Comparison of ENCODE assay signal across 15 cellular contexts in genomic region chr5:103973669-103974068, GRCh38.
DNase-seq lines count a peak whose midpoint lies in the region; TF ChIP-seq lines count a peak whose summit lies in the region.
"Had no signal": no experiment of that assay in that cellular context is flagged by ENCODE, and none has a peak within 500 bp of the region (broad histone marks: within the 10 kb centered on the region; RNA-seq: fewer than 3 reads in every experiment).

No MANE protein-coding gene starts in this region.

- H3K36me3 Mint-ChIP-seq in endothelial cell (ENCODE audit: low read depth, unreplicated experiment): no peaks in the 10 kb centered on the region
- H3K36me3 Mint-ChIP-seq: CD14-positive monocyte had no signal

- H3K4me1 ChIP-seq in MM.1S (ENCODE audit: low read length) (no peaks in the 10 kb centered on the region), osteoblast (ENCODE audit: insufficient read depth, low read length) (no peaks in the 10 kb centered on the region)
- H3K4me1 ChIP-seq: HAP-1, left ventricle myocardium inferior had no signal

- H3K9me3 ChIP-seq in MM.1S (replicated peaks; ENCODE audit: insufficient read depth, low read length) (no peaks in the 10 kb centered on the region), osteoblast (ENCODE audit: low read depth, low read length) (no peaks in the 10 kb centered on the region)
- H3K9me3 ChIP-seq: HAP-1 had no signal

- no peaks in the 10 kb centered on the region for H3K9me2 ChIP-seq in MM.1S (replicated peaks; ENCODE audit: insufficient read depth, low read length)

- H3K9me3 Mint-ChIP-seq in endothelial cell (ENCODE audit: unreplicated experiment): no peaks in the 10 kb centered on the region

- no peaks in the 10 kb centered on the region for H3K27me3 ChIP-seq in MM.1S (replicated peaks; ENCODE audit: insufficient read depth, low read length)
- H3K27me3 ChIP-seq in osteoblast (ENCODE audit: insufficient read depth, low read length): no peaks in the 10 kb centered on the region

- no peaks in the 10 kb centered on the region for H3K36me3 ChIP-seq in MM.1S (replicated peaks; ENCODE audit: insufficient read depth, low read length)
- H3K36me3 ChIP-seq in osteoblast (ENCODE audit: insufficient read depth, low read length): no peaks in the 10 kb centered on the region
- H3K36me3 ChIP-seq: HAP-1, left ventricle myocardium inferior had no signal

- H3K27ac ChIP-seq in MM.1S (ENCODE audit: low read length) (no peak overlapping the region), osteoblast (ENCODE audit: low read depth, low read length) (no peak overlapping the region)
- H3K27ac ChIP-seq: left ventricle myocardium inferior had no signal

- no peaks in the 10 kb centered on the region for H3F3A ChIP-seq in MM.1S (ENCODE audit: insufficient read depth, low read length)

- H4K20me1 ChIP-seq in MM.1S (ENCODE audit: insufficient read depth, low read length) (no peaks in the 10 kb centered on the region), osteoblast (ENCODE audit: insufficient read depth, low read length) (no peaks in the 10 kb centered on the region)

- H3K4me3 ChIP-seq in MM.1S (ENCODE audit: low read length) (no peak overlapping the region), osteoblast (ENCODE audit: insufficient read depth, low read length) (no peak overlapping the region)
- H3K4me3 ChIP-seq: HAP-1, left ventricle myocardium inferior had no signal

- no peak overlapping the region for H3K9ac ChIP-seq in MM.1S (ENCODE audit: low read length)

- no peaks in the 10 kb centered on the region for H3K4me1 Mint-ChIP-seq in endothelial cell (ENCODE audit: unreplicated experiment)
- H3K4me1 Mint-ChIP-seq: CD14-positive monocyte had no signal

- TF ChIP-seq CTCF in GM12873 (IDR thresholded peaks at IDR 0.05; ENCODE audit: insufficient read depth, low read depth, low read length, missing control alignments): peak; percentile 25
- peak; percentile 15 for TF ChIP-seq CTCF in MM.1S (IDR thresholded peaks at IDR 0.05; ENCODE audit: low read length)
- peak; percentile 57 for TF ChIP-seq CTCF in endothelial cell (IDR thresholded peaks at IDR 0.05; ENCODE audit: unreplicated experiment)
- TF ChIP-seq CTCF in osteoblast (IDR thresholded peaks at IDR 0.05; ENCODE audit: extremely low read depth, low read depth, low read length): peak; percentile 27

- H3K79me2 ChIP-seq in MM.1S (ENCODE audit: low read length) (no peaks in the 10 kb centered on the region), osteoblast (ENCODE audit: insufficient read depth, low read length) (no peaks in the 10 kb centered on the region)

- peaks cover 4% of the 10 kb centered on the region for H3K27me3 Mint-ChIP-seq in endothelial cell (ENCODE audit: unreplicated experiment)

- no peak overlapping the region for H3K27ac Mint-ChIP-seq in endothelial cell (ENCODE audit: unreplicated experiment)

- H2AFZ ChIP-seq in MM.1S (ENCODE audit: low read length) (no peak overlapping the region), osteoblast (ENCODE audit: low read length) (no peak overlapping the region)

- H3K4me3 Mint-ChIP-seq in endothelial cell (ENCODE audit: unreplicated experiment): no peak overlapping the region
- H3K4me3 Mint-ChIP-seq: CD14-positive monocyte had no signal

- DNase-seq in MM.1S (no peak), endothelial cell (ENCODE audit: low spot score) (no peak), osteoblast (ENCODE audit: insufficient read length, low spot score, missing footprints) (peak; percentile 62), nucleus accumbens (lab: John Stamatoyannopoulos, UW) (no peak), NCI-H146 (lab: John Stamatoyannopoulos, UW) (no peak)
- no peak for DNase-seq in stimulated activated CD4-positive, alpha-beta T cell treated with anti-CD3 and anti-CD28 coated beads, Interleukin-15, amount 100 ng/mL, for 24 hours
- DNase-seq: activated CD8-positive, alpha-beta memory T cell treated with anti-CD3 and anti-CD28 coated beads, Interleukin-2, amount 50 U/mL, for 48 hours; activated naive CD4-positive, alpha-beta T cell treated with anti-CD3 and anti-CD28 coated beads, Interleukin-2, amount 50 U/mL, for 16 hours; hippocampal formation; Kasumi-1; left ventricle myocardium inferior; NCI-H1694 treated with DMSO at 0.1 percent for 48 hours had no signal

- H3K4me2 ChIP-seq in MM.1S (ENCODE audit: low read depth, low read length) (no peak overlapping the region), osteoblast (ENCODE audit: insufficient read depth, low read length) (no peak overlapping the region)
